In the genomic region with DNA sequence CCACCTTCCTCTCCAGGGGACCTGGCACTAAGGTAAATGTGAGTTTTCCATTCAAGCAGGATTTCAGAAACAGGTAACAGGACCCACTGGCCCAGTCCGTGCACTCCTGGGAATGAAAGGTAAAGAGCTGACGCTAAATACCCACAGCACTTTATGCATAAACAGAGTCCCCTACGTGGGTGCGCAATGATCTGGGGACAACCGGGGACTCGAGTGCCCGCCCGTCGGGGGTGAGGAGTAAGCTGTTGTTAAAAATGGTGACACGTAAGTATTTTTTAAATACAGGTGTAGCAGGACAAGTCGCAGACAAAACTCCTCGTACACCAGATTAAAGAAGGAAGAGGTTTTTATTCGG, we compare ENCODE assay signal across 20 cellular contexts.
"Had no signal": no experiment of that assay in that cellular context is flagged by ENCODE, and none has a peak within 500 bp of the region (broad histone marks: within the 10 kb centered on the region; RNA-seq: fewer than 3 reads in every experiment).

No MANE protein-coding gene starts in this region.

- DNase-seq: cortex of kidney; effector CD4-positive, alpha-beta T cell; foreskin fibroblast; gastrocnemius medialis; left cardiac atrium; left ventricle myocardium inferior; lower lobe of right lung; nephron progenitor cell; nucleus accumbens; stimulated activated CD4-positive, alpha-beta T cell treated with anti-CD3 and anti-CD28 coated beads, Interleukin-15, amount 100 ng/mL, for 24 hours; stimulated activated CD4-positive, alpha-beta T cell treated with anti-CD3 and anti-CD28 coated beads, Interleukin-2, amount 100 ng/mL, for 48 hours; stimulated activated naive B cell treated with anti-CD40 and anti-IgM and Interleukin-4, amounts not matched to agents 10 μg/mL and 1 μg/mL and 100 μg/mL, for 72 hours; transverse colon had no signal

- H3K4me1 ChIP-seq: gastrocnemius medialis, left ventricle myocardium inferior, lower lobe of right lung, prostate gland, right atrium auricular region, transverse colon had no signal

- H3K27me3 ChIP-seq: right atrium auricular region had no signal

- H3K27ac ChIP-seq: epithelial cell of prostate, gastrocnemius medialis, left ventricle myocardium inferior, lower lobe of right lung, prostate gland, right atrium auricular region, skin epidermis, thoracic aorta, transverse colon had no signal

- H3K36me3 ChIP-seq: gastrocnemius medialis, left ventricle myocardium inferior, lower lobe of right lung, prostate gland, right atrium auricular region, thoracic aorta, transverse colon had no signal

- ATAC-seq: esophagus mucosa; gastrocnemius medialis; left cardiac atrium; lower lobe of right lung; naive thymus-derived CD8-positive, alpha-beta T cell; stimulated activated naive B cell treated with anti-CD40 and anti-IgM and Interleukin-4, amounts not matched to agents 10 μg/mL and 1 μg/mL and 100 μg/mL, for 72 hours had no signal

- H3K9me3 ChIP-seq: gastrocnemius medialis, left ventricle myocardium inferior, lower lobe of right lung, prostate gland, right atrium auricular region, thoracic aorta, transverse colon had no signal

- H3K4me3 ChIP-seq: gastrocnemius medialis, left ventricle myocardium inferior, lower lobe of right lung, prostate gland, right atrium auricular region, skin epidermis, thoracic aorta, transverse colon had no signal
